ENCODE assay signal across 14 cellular contexts in genomic region chr4:20359692-20360091, GRCh38.
DNase-seq lines count a peak whose midpoint lies in the region; ATAC-seq and TF ChIP-seq lines count a peak whose summit lies in the region.
"Had no signal": no experiment of that assay in that cellular context is flagged by ENCODE, and none has a peak within 500 bp of the region (broad histone marks: within the 10 kb centered on the region; RNA-seq: fewer than 3 reads in every experiment).

No MANE protein-coding gene starts in this region.

- ATAC-seq in GM21528 (IDR thresholded peaks at IDR 0.05; ENCODE audit: low FRiP score, unreplicated experiment) (peak; percentile 78), HG03520 (IDR thresholded peaks at IDR 0.05; ENCODE audit: unreplicated experiment) (peak; percentile 76)
- ATAC-seq: left lobe of liver had no signal

- DNase-seq in GM12864 (ENCODE audit: low read depth) = peak; percentile 5
- peak; percentile 37 for DNase-seq in SKM-1 (lab: John Stamatoyannopoulos, UW; ENCODE audit: unreplicated experiment)
- no peak for DNase-seq in H4 (ENCODE audit: low spot score)
- DNase-seq in NCI-H748 treated with DMSO at 0.1 percent for 48 hours (lab: John Stamatoyannopoulos, UW) = no peak
- no peak for DNase-seq in Ammon's horn (ENCODE audit: low spot score)
- no peak for DNase-seq in iPS-NIHi7 (ENCODE audit: extremely low spot score)
- DNase-seq: activated B cell treated with CpG ODN at 0.5 μM for 24 hours; activated T-cell treated with anti-CD3 and anti-CD28 coated beads, Interleukin-2, amount 50 U/mL, for 48 hours; effector memory CD4-positive, alpha-beta T cell; GDM1; nucleus accumbens had no signal

- no peak for TF ChIP-seq CTCF in GM12864 (IDR thresholded peaks at IDR 0.05; ENCODE audit: low read depth, low read length, missing control alignments)

- no peak overlapping the region for H3K4me3 ChIP-seq in GM12864 (ENCODE audit: low read depth, low read length)

Comparison
In these comparisons a context has a peak if more than half of its experiments do, and no peak if none do; other contexts are left out.
1. DNase-seq: peak in GM12864 (single experiment) and SKM-1 (single experiment); none in H4 (single experiment), NCI-H748 treated with DMSO at 0.1 percent for 48 hours (single experiment), Ammon's horn (single experiment) and iPS-NIHi7 (single experiment).